Comparison of ENCODE assay signal across 12 cellular contexts in the genomic region with DNA sequence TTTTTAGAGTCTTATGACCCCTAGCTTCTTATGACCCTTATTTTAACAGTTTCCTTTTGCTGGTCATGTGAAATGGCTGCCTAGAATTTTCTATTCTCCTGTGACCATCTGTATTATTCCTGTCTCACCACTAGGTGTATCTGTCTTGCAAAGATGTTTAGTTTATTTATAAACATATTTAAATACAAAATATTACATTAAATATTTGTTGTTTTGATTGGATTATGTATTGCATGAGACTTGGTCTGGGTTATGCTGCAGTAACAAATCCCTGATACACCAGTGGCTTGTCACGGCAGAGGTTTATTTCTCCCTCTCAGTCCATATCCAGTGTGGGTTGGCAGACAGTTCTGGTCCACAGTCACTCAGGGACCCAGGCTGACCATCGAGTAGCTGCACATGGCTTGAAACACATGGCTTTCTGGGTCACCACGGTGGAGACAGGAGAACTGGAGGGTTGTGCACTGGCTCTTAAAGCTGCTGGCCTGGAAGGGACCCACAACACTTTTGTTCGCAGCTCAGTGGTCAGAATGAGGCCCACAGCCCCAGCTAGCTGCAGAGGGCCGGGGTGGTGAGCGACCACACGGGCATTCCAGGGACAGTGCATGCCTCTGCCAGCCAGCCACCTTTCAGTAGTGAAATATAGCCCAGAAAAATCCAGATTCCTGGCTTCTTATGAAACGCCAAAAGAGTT. TPM values are rescaled to one million over a fixed set of nuclear protein-coding genes. Genes with fewer than 3 reads are reported as not detected.
DNase-seq lines count a peak whose midpoint lies in the region; ATAC-seq and TF ChIP-seq lines count a peak whose summit lies in the region.
"Had no signal": no experiment of that assay in that cellular context is flagged by ENCODE, and none has a peak within 500 bp of the region (broad histone marks: within the 10 kb centered on the region; RNA-seq: fewer than 3 reads in every experiment).

No MANE protein-coding gene starts in this region.

- H3K4me1 ChIP-seq in Loucy (ENCODE audit: insufficient read depth, low read length, poor library complexity, severe bottlenecking) (peaks cover 57% of the 10 kb centered on the region), esophagus muscularis mucosa (peaks cover 63 to 78% (median 73%) of the 10 kb centered on the region in 4 donors)

- H3K4me1 Mint-ChIP-seq in nephron progenitor cell: peaks cover 72% of the 10 kb centered on the region
- peaks cover 65% of the 10 kb centered on the region for H3K4me1 Mint-ChIP-seq in WTC11

- no peak for TF ChIP-seq EP300 in esophagus muscularis mucosa (IDR thresholded peaks at IDR 0.05)

- H3K27me3 ChIP-seq in AG04450 (ENCODE audit: control insufficient read depth, insufficient read depth, low read length): no peaks in the 10 kb centered on the region
- H3K27me3 ChIP-seq in Loucy (ENCODE audit: insufficient read depth, low read length, poor library complexity, severe bottlenecking): no peaks in the 10 kb centered on the region
- no peaks in the 10 kb centered on the region for H3K27me3 ChIP-seq in esophagus muscularis mucosa
- H3K27me3 ChIP-seq in H7 (ENCODE audit: control insufficient read depth, insufficient read depth, low read length): no peaks in the 10 kb centered on the region

- H3K4me3 Mint-ChIP-seq in nephron progenitor cell (no peak overlapping the region), WTC11 (no peak overlapping the region)

- H2AFZ ChIP-seq in Loucy (ENCODE audit: low read length): peak overlapping the region; percentile 54

- intact Hi-C loops in esophagus muscularis mucosa (cut with DNase I): no loop called here

- POLR2A ChIA-PET in AG04450 (lab: Yijun Ruan, JAX): interaction anchor here (1.3 kb wide), 1 partner anchor 12 kb away, joined by 7 read pairs; the partner anchor contains the start of gene DEPP1
- POLR2A ChIA-PET in WTC11 (lab: Charles Lee): interaction anchor here (0.7 kb wide), 1 partner anchor 71 kb away, joined by 3 read pairs; no protein-coding TSS in a partner anchor

- TF ChIP-seq POLR2A in esophagus muscularis mucosa (IDR thresholded peaks at IDR 0.05; ENCODE audit: low read depth): no peak

- CTCF ChIA-PET in AG04450 (lab: Charles Lee): interaction anchor here (0.6 to 4.5 kb wide), 8 partner anchors 7 to 191 kb away, joined by 3 to 18 read pairs (median 4); partner anchors contain the start of gene DEPP1
- CTCF ChIA-PET in WTC11 (lab: Charles Lee): interaction anchor here (0.7 to 2.6 kb wide), 9 partner anchors 14 to 34 kb away, joined by 3 to 25 read pairs (median 4); no protein-coding TSS in a partner anchor

- H3K36me3 ChIP-seq in Loucy (ENCODE audit: insufficient read depth, low read length) (no peaks in the 10 kb centered on the region), esophagus muscularis mucosa (peaks cover 9 to 25% (median 23%) of the 10 kb centered on the region in 4 donors), H7 (replicated peaks; ENCODE audit: control insufficient read depth, insufficient read depth, low read length) (peaks cover 2% of the 10 kb centered on the region)

- H3K27ac Mint-ChIP-seq in nephron progenitor cell (no peak overlapping the region), WTC11 (no peak overlapping the region)
- H3K27ac Mint-ChIP-seq: activated T-helper 2 cell treated with anti-CD3 and anti-CD28 coated beads, Interferon-gamma antibody, Interleukin-2, Interleukin-4, amounts not matched to agents 10 μg/mL and 5 μg/mL and 100 μg/mL, durations not matched to agents 14 hours and 24 hours and 36 hours had no signal

- no peaks in the 10 kb centered on the region; the same call in 1 of the 2 replicates for H3K9me3 ChIP-seq in AG04450 (ENCODE audit: control insufficient read depth, insufficient read depth, low read length)
- H3K9me3 ChIP-seq in Loucy (ENCODE audit: insufficient read depth, low read depth, low read length): no peaks in the 10 kb centered on the region
- no peaks in the 10 kb centered on the region for H3K9me3 ChIP-seq in esophagus muscularis mucosa

- peak overlapping the region; percentile 54 for H3K4me2 ChIP-seq in Loucy (ENCODE audit: low read depth, low read length, poor library complexity, severe bottlenecking)

- H3K36me3 Mint-ChIP-seq in nephron progenitor cell (ENCODE audit: low read depth) (peaks cover 31% of the 10 kb centered on the region), WTC11 (peaks cover 25% of the 10 kb centered on the region)

- no peaks in the 10 kb centered on the region for H3K79me2 ChIP-seq in Loucy (ENCODE audit: insufficient read depth, low read length)

- no peaks in the 10 kb centered on the region for H4K20me1 ChIP-seq in Loucy (ENCODE audit: insufficient read depth, low read length, poor library complexity, severe bottlenecking)

- H3K27me3 Mint-ChIP-seq in nephron progenitor cell (ENCODE audit: low read depth, poor library complexity) (peaks cover 11% of the 10 kb centered on the region), WTC11 (ENCODE audit: low read depth) (no peaks in the 10 kb centered on the region)

- DNase-seq in AG04450 (ENCODE audit: low read depth, low spot score) (no peak), esophagus muscularis mucosa (ENCODE audit: extremely low spot score) (no peak), nephron progenitor cell (no peak), H7 (no peak), WTC11 (ENCODE audit: low spot score) (no peak)
- DNase-seq in activated CD4-positive, alpha-beta T cell treated with anti-CD3 and anti-CD28 coated beads for 48 hours: no peak
- DNase-seq: NCI-H187 treated with DMSO at 0.1 percent for 48 hours had no signal

- TF ChIP-seq CTCF in AG04450 (IDR thresholded peaks at IDR 0.05; ENCODE audit: low read depth, low read length) (peak; percentile 31), Loucy (conservative IDR thresholded peaks at IDR 0.05; ENCODE audit: low read length) (peak; percentile 44), esophagus muscularis mucosa (IDR thresholded peaks at IDR 0.05) (peak in 1 of 3 experiments; percentile 27), nephron progenitor cell (IDR thresholded peaks at IDR 0.05) (peak; percentile 20), WTC11 (IDR thresholded peaks at IDR 0.05) (no peak; the same call in 1 of the 2 replicates)

- H3K27ac ChIP-seq in AG04450 (ENCODE audit: low read depth, low read length): no peak overlapping the region
- H3K27ac ChIP-seq in esophagus muscularis mucosa (replicated peaks in 1 of 4): peak overlapping the region; percentile 64 to 89 (median 78)

- H3K9me3 Mint-ChIP-seq in nephron progenitor cell: no peaks in the 10 kb centered on the region
- H3K9me3 Mint-ChIP-seq in WTC11: no peaks in the 10 kb centered on the region
- H3K9me3 Mint-ChIP-seq: activated T-helper 2 cell treated with anti-CD3 and anti-CD28 coated beads, Interferon-gamma antibody, Interleukin-2, Interleukin-4, amounts not matched to agents 10 μg/mL and 5 μg/mL and 100 μg/mL, durations not matched to agents 14 hours and 24 hours and 36 hours had no signal

- no peaks in the 10 kb centered on the region for H3K9me2 ChIP-seq in Loucy (replicated peaks; ENCODE audit: low read depth, low read length)

- 89% methylated on average over 8 of the region's 8 CpGs for WGBS in esophagus muscularis mucosa

- peak overlapping the region; percentile 48 for H3K9ac ChIP-seq in Loucy (ENCODE audit: low read depth, low read length, poor library complexity, severe bottlenecking)

- H3F3A ChIP-seq in Loucy (ENCODE audit: low read depth): no peaks in the 10 kb centered on the region

- ATAC-seq in WTC11 (no peak), GM19467 (IDR thresholded peaks at IDR 0.05; ENCODE audit: unreplicated experiment) (no peak)

- H3K4me3 ChIP-seq in AG04450 (ENCODE audit: low read depth, low read length): no peak overlapping the region
- no peak overlapping the region for H3K4me3 ChIP-seq in Loucy (ENCODE audit: low read length, poor library complexity, severe bottlenecking)
- H3K4me3 ChIP-seq in esophagus muscularis mucosa: peak overlapping the region in 1 of 4 donors; percentile 10
- no peak overlapping the region for H3K4me3 ChIP-seq in H7 (ENCODE audit: insufficient read depth, low read depth, low read length)

TF ChIP-seq in WTC11, 78 proteins besides CTCF, POLR2A, EP300 and RAD21 (continues in another document):
- TF ChIP-seq, protein P1, sequence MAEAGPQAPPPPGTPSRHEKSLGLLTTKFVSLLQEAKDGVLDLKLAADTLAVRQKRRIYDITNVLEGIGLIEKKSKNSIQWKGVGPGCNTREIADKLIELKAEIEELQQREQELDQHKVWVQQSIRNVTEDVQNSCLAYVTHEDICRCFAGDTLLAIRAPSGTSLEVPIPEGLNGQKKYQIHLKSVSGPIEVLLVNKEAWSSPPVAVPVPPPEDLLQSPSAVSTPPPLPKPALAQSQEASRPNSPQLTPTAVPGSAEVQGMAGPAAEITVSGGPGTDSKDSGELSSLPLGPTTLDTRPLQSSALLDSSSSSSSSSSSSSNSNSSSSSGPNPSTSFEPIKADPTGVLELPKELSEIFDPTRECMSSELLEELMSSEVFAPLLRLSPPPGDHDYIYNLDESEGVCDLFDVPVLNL (CRISPR knock-in tag; IDR thresholded peaks at IDR 0.05; ENCODE audit: borderline replicate concordance, low read depth): no peak
- no peak for TF ChIP-seq ESRRA (CRISPR knock-in tag; IDR thresholded peaks at IDR 0.05; ENCODE audit: borderline replicate concordance)
- TF ChIP-seq ZNF121 (CRISPR knock-in tag; IDR thresholded peaks at IDR 0.05): no peak

RNA-seq across cellular contexts. Expression of gene RASSF4, which starts 7.4 kb away (rescaled TPM):
- polyA plus RNA-seq in AG04450 (2011; rRNA removed): 11.2 and 13.0 TPM in 2 replicates
- polyA minus RNA-seq in AG04450 (2011; rRNA and poly(A)+ RNA removed): 12.9 and 13.1 TPM in 2 replicates
- total RNA-seq in esophagus muscularis mucosa (10 to 100 TPM; 27.6 to 41.5 (median 32.7) TPM), WTC11 (2021) (15.7 to 16.7 TPM (median 16.2 TPM) in 3 replicates)
- 9.1 and 13.6 TPM in 2 replicates for total RNA-seq in H7 (2014; rRNA removed; shearing (Covaris generic))

RNA-seq across cellular contexts. Expression of gene DEPP1, which starts 11.6 kb away (rescaled TPM):
- 31.1 and 50.3 TPM in 2 replicates for polyA plus RNA-seq in AG04450 (2011; rRNA removed)
- 70.4 and 97.9 TPM in 2 replicates for polyA minus RNA-seq in AG04450 (2011; rRNA and poly(A)+ RNA removed)
- total RNA-seq in esophagus muscularis mucosa (100 to 1,000 TPM in 2 of 4 donors, 10 to 100 TPM in 2; 32.0 to 413 (median 126) TPM), WTC11 (2021) (1.6 to 2.1 TPM (median 1.6 TPM) in 3 replicates)
- 0.28 and 1.2 TPM in 2 replicates for total RNA-seq in H7 (2014; rRNA removed; shearing (Covaris generic))

RNA-seq across cellular contexts. Expression of gene ZNF22, which starts 33.8 kb away (rescaled TPM):
- 17.4 and 23.4 TPM in 2 replicates for polyA plus RNA-seq in AG04450 (2011; rRNA removed)
- 4.7 and 7.9 TPM in 2 replicates for polyA minus RNA-seq in AG04450 (2011; rRNA and poly(A)+ RNA removed)
- 10 to 100 TPM; 17.5 to 24.4 (median 19.5) TPM for total RNA-seq in esophagus muscularis mucosa
- 20.2 and 23.1 TPM in 2 replicates for total RNA-seq in H7 (2014; rRNA removed; shearing (Covaris generic))
- 31.0 to 36.8 TPM (median 35.9 TPM) in 3 replicates for total RNA-seq in WTC11 (2021)

RNA-seq across cellular contexts. Expression of gene TMEM72, which starts 55.8 kb away (rescaled TPM):
- polyA plus RNA-seq in AG04450 (2011; rRNA removed): not detected in 2 replicates
- polyA minus RNA-seq in AG04450 (2011; rRNA and poly(A)+ RNA removed): not detected in 2 replicates
- not detected for total RNA-seq in esophagus muscularis mucosa
- not detected in 2 replicates for total RNA-seq in H7 (2014; rRNA removed; shearing (Covaris generic))
- 0.11 TPM in 1 of 3 replicates, not detected in the others for total RNA-seq in WTC11 (2021)
- total RNA-seq: activated T-helper 2 cell treated with anti-CD3 and anti-CD28 coated beads, Interferon-gamma antibody, Interleukin-2, Interleukin-4, amounts not matched to agents 10 μg/mL and 5 μg/mL and 100 μg/mL, durations not matched to agents 14 hours and 24 hours and 36 hours; T-helper 1 cell treated with Interleukin-12 subunit alpha and Interleukin-12 subunit beta and Interleukin-4 antibody, amounts not matched to agents 30 ng/mL and 1 ng/mL, for 36 hours had no signal
- polyA plus RNA-seq: esophagus had no signal

Comparison
In these comparisons a context has a peak if more than half of its experiments do, and no peak if none do; other contexts are left out.
1. RNA of gene DEPP1, which starts 11.6 kb away (total RNA-seq): 32.0 to 413 TPM in esophagus muscularis mucosa; 1.6 to 2.1 TPM in WTC11 and 0.28 to 1.2 TPM in H7; every median in the first group is over 10 times any median in the second.